1 cellular context compared by ENCODE assay signal in genomic region chr11:47437746-47438418, GRCh38.
TF ChIP-seq lines count a peak whose summit lies in the region.

No MANE protein-coding gene starts in this region.

TF ChIP-seq in HepG2, 621 proteins besides CTCF, POLR2A, EP300 and RAD21 (continued from another document and continues in another):
- TF ChIP-seq THAP9 (CRISPR knock-in tag; IDR thresholded peaks at IDR 0.05; ENCODE audit: borderline replicate concordance): peak; percentile 55; the same call in 1 of the 2 replicates
- TF ChIP-seq RCOR2 (CRISPR knock-in tag; IDR thresholded peaks at IDR 0.05): no peak
- no peak for TF ChIP-seq ATF6 (CRISPR knock-in tag; conservative IDR thresholded peaks at IDR 0.05)
- no peak for TF ChIP-seq CEBPG (CRISPR knock-in tag; IDR thresholded peaks at IDR 0.05)
- no peak for TF ChIP-seq SIX4 (CRISPR knock-in tag; IDR thresholded peaks at IDR 0.05)
- no peak; the same call in 1 of the 2 replicates for TF ChIP-seq MEIS2 (CRISPR knock-in tag; IDR thresholded peaks at IDR 0.05)
- no peak for TF ChIP-seq ZNF3 (CRISPR knock-in tag; IDR thresholded peaks at IDR 0.05)
- TF ChIP-seq ATF7-NPFF (CRISPR knock-in tag; IDR thresholded peaks at IDR 0.05; ENCODE audit: low read depth): no peak
- TF ChIP-seq KDM6A (CRISPR knock-in tag; IDR thresholded peaks at IDR 0.05; ENCODE audit: low read depth): no peak
- no peak for TF ChIP-seq KLF13 (CRISPR knock-in tag; IDR thresholded peaks at IDR 0.05)
- TF ChIP-seq ARID2 (CRISPR knock-in tag; IDR thresholded peaks at IDR 0.05; ENCODE audit: borderline replicate concordance): no peak
- no peak for TF ChIP-seq ZNF230 (CRISPR knock-in tag; IDR thresholded peaks at IDR 0.05)
- no peak for TF ChIP-seq SRSF9 (IDR thresholded peaks at IDR 0.05; ENCODE audit: borderline replicate concordance, insufficient read depth, low read depth, low read length, poor library complexity, severe bottlenecking)
- no peak for TF ChIP-seq PBX2 (CRISPR knock-in tag; IDR thresholded peaks at IDR 0.05)
- TF ChIP-seq FOXK1 (CRISPR knock-in tag; IDR thresholded peaks at IDR 0.05; ENCODE audit: borderline replicate concordance, low read depth): no peak
- TF ChIP-seq ARNT2 (CRISPR knock-in tag; IDR thresholded peaks at IDR 0.05; ENCODE audit: low read depth): no peak
- no peak for TF ChIP-seq SIN3B (IDR thresholded peaks at IDR 0.05; ENCODE audit: low read length)
- no peak for TF ChIP-seq NPAS2 (CRISPR knock-in tag; IDR thresholded peaks at IDR 0.05; ENCODE audit: borderline replicate concordance)
- TF ChIP-seq FOXA1 (IDR thresholded peaks at IDR 0.05): no peak
- no peak for TF ChIP-seq FOXA1 (CRISPR knock-in tag; IDR thresholded peaks at IDR 0.05)
- no peak for TF ChIP-seq ZNF33B (CRISPR knock-in tag; IDR thresholded peaks at IDR 0.05)
- TF ChIP-seq HNRNPH1 (optimal IDR thresholded peaks at IDR 0.05; ENCODE audit: low read depth, low read length): no peak
- TF ChIP-seq PTBP1 (IDR thresholded peaks at IDR 0.05; ENCODE audit: low read depth, low read length, poor library complexity, severe bottlenecking): peak; percentile 54
- TF ChIP-seq ZZZ3 (CRISPR knock-in tag; IDR thresholded peaks at IDR 0.05; ENCODE audit: borderline replicate concordance): no peak; the same call in 1 of the 2 replicates
- TF ChIP-seq NFKBIZ (CRISPR knock-in tag; IDR thresholded peaks at IDR 0.05): no peak
- no peak for TF ChIP-seq ZFYVE20 (CRISPR knock-in tag; IDR thresholded peaks at IDR 0.05; ENCODE audit: borderline replicate concordance, low read depth)
- peak; percentile 17 for TF ChIP-seq HNRNPLL (IDR thresholded peaks at IDR 0.05; ENCODE audit: low read depth, low read length, poor library complexity, severe bottlenecking)
- TF ChIP-seq ZNF572 (CRISPR knock-in tag; IDR thresholded peaks at IDR 0.05): no peak
- no peak; the same call in 1 of the 2 replicates for TF ChIP-seq ZNF792 (CRISPR knock-in tag; IDR thresholded peaks at IDR 0.05)
- no peak for TF ChIP-seq ZNF331 (CRISPR knock-in tag; IDR thresholded peaks at IDR 0.05)
- no peak for TF ChIP-seq PLRG1 (conservative IDR thresholded peaks at IDR 0.05)
- TF ChIP-seq MATR3 (CRISPR knock-in tag; IDR thresholded peaks at IDR 0.05): no peak
- TF ChIP-seq CBX2 (IDR thresholded peaks at IDR 0.05; ENCODE audit: low read depth, low read length): no peak
- TF ChIP-seq CBX2 (CRISPR knock-in tag; IDR thresholded peaks at IDR 0.05; ENCODE audit: low read depth): no peak
- peak; percentile 45; the same call in 1 of the 2 replicates for TF ChIP-seq ZFP82 (CRISPR knock-in tag; IDR thresholded peaks at IDR 0.05; ENCODE audit: borderline replicate concordance)
- no peak for TF ChIP-seq ZFAT (CRISPR knock-in tag; conservative IDR thresholded peaks at IDR 0.05)
- TF ChIP-seq ZNF879 (CRISPR knock-in tag; IDR thresholded peaks at IDR 0.05): no peak
- TF ChIP-seq PRDM15 (CRISPR knock-in tag; IDR thresholded peaks at IDR 0.05): no peak
- TF ChIP-seq POLR2G (IDR thresholded peaks at IDR 0.05; ENCODE audit: low read depth, low read length): peak; percentile 79
- no peak for TF ChIP-seq TEF (CRISPR knock-in tag; IDR thresholded peaks at IDR 0.05)
- TF ChIP-seq GTF3A (CRISPR knock-in tag; conservative IDR thresholded peaks at IDR 0.05): no peak
- no peak; the same call in 1 of the 2 replicates for TF ChIP-seq ELF1 (CRISPR knock-in tag; IDR thresholded peaks at IDR 0.05)
- TF ChIP-seq TGIF2 (CRISPR knock-in tag; IDR thresholded peaks at IDR 0.05): no peak
- TF ChIP-seq TFDP2 (CRISPR knock-in tag; IDR thresholded peaks at IDR 0.05): no peak
- no peak for TF ChIP-seq CERS6 (CRISPR knock-in tag; IDR thresholded peaks at IDR 0.05)
- TF ChIP-seq ZNF691 (CRISPR knock-in tag; IDR thresholded peaks at IDR 0.05; ENCODE audit: borderline replicate concordance, low read depth): no peak
- no peak for TF ChIP-seq ZNF619 (CRISPR knock-in tag; IDR thresholded peaks at IDR 0.05)
- no peak for TF ChIP-seq ZNF850 (CRISPR knock-in tag; conservative IDR thresholded peaks at IDR 0.05)
- TF ChIP-seq ZBTB10 (CRISPR knock-in tag; IDR thresholded peaks at IDR 0.05; ENCODE audit: borderline replicate concordance): no peak; the same call in 1 of the 2 replicates
- no peak for TF ChIP-seq LRRFIP1 (CRISPR knock-in tag; conservative IDR thresholded peaks at IDR 0.05)
